ENCODE assay signal across 26 cellular contexts in the genomic region with DNA sequence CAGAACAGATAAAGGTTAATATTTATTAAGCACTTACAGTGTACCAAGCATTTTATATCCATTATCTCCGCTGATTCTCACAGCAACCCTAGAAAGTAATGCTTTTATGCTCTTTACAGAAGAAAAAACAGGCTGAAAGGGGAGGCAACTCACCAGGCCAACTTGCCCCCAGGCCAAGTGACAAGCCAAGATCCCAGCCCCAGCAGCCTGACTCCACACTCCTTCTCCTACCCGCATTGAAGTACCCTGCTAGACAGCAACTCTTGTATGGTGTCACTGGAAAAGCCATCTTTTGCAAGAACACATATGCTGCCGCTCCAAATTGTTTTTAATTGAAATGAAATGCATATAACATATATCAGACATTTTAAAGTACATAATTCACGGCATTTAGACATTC. TPM values are rescaled to one million over a fixed set of nuclear protein-coding genes. Genes with fewer than 3 reads are reported as not detected.
DNase-seq lines count a peak whose midpoint lies in the region; ATAC-seq and TF ChIP-seq lines count a peak whose summit lies in the region.
"Had no signal": no experiment of that assay in that cellular context is flagged by ENCODE, and none has a peak within 500 bp of the region (broad histone marks: within the 10 kb centered on the region; RNA-seq: fewer than 3 reads in every experiment).

No MANE protein-coding gene starts in this region.

- intact Hi-C loops in ovary (cut with DNase I) = no loop called here

- H3K18ac ChIP-seq in mesendoderm (ENCODE audit: low read length) = no peak overlapping the region

- WGBS in mesendoderm (ENCODE audit: extremely low coverage, insufficient coverage, low lambda C conversion rate) = no CpG with 5 or more reads among the region's 4 CpGs
- 95 to 97% (median 96%) methylated on average over 4 of the region's 4 CpGs for WGBS in ovary, 3 donors

- no peak for ATAC-seq in HG03378 (IDR thresholded peaks at IDR 0.05; ENCODE audit: unreplicated experiment)
- ATAC-seq: HCT116, Right ventricle myocardium inferior, SK-N-SH treated with all-trans-retinoic acid at 6 μM for 48 hours had no signal

- peak overlapping the region; percentile 37 for H3K56ac ChIP-seq in mesendoderm (ENCODE audit: low read length)

- DNase-seq in NCI-H1092 treated with DMSO at 0.1 percent for 48 hours (lab: John Stamatoyannopoulos, UW) (peak; percentile 39), NCI-H1092 (lab: John Stamatoyannopoulos, UW) (no peak), mesendoderm (no peak), cerebellar cortex (ENCODE audit: low spot score) (no peak), COLO668 (lab: John Stamatoyannopoulos, UW; ENCODE audit: unreplicated experiment) (no peak), ovary (no peak)
- DNase-seq: C1 segment of cervical spinal cord; Caco-2; CD4-positive, alpha-beta memory T cell; MM.1S; NCI-H1436 treated with DMSO at 0.1 percent for 48 hours; NCI-H187 treated with DMSO at 0.1 percent for 48 hours; NCI-H2171 treated with DMSO at 0.1 percent for 48 hours; NCI-H345; NCI-H510A treated with DMSO at 0.1 percent for 48 hours; NCI-H748 treated with DMSO at 0.1 percent for 48 hours; PC-9; SJCRH30 had no signal

- H3K9ac ChIP-seq in mesendoderm (ENCODE audit: low read length) = no peak overlapping the region
- H3K9ac ChIP-seq: KMS-11 had no signal

- H2AK5ac ChIP-seq in mesendoderm (ENCODE audit: low read length) = no peak overlapping the region

- H4K8ac ChIP-seq in mesendoderm (ENCODE audit: low read depth, low read length) = no peak overlapping the region

- no peak for TF ChIP-seq POLR2A in ovary (IDR thresholded peaks at IDR 0.05)

- H3K79me1 ChIP-seq in mesendoderm (ENCODE audit: low read length) = peaks cover 23% of the 10 kb centered on the region

- no peak overlapping the region for H3K4me2 ChIP-seq in mesendoderm (ENCODE audit: low read length)
- H3K4me2 ChIP-seq: KMS-11, PC-9 had no signal

- H2BK15ac ChIP-seq in mesendoderm (replicated peaks; ENCODE audit: low read depth) = no peak overlapping the region

- no peak overlapping the region for H3K23ac ChIP-seq in mesendoderm (ENCODE audit: low read length)

- H3K9me3 ChIP-seq in ovary = no peaks in the 10 kb centered on the region
- H3K9me3 ChIP-seq: Caco-2, SJCRH30 had no signal

- no peak overlapping the region for H2BK120ac ChIP-seq in mesendoderm (ENCODE audit: low read depth, low read length)

- TF ChIP-seq CTCF in VCaP (conservative IDR thresholded peaks at IDR 0.05) (no peak), ovary (IDR thresholded peaks at IDR 0.05) (no peak)

- TF ChIP-seq EP300 in ovary (IDR thresholded peaks at IDR 0.05) = no peak

- H2BK5ac ChIP-seq in mesendoderm (ENCODE audit: low read length) = no peak overlapping the region

- H3K36me3 ChIP-seq in mesendoderm (ENCODE audit: control insufficient read depth, insufficient read depth, low read length) (no peaks in the 10 kb centered on the region), ovary (no peaks in the 10 kb centered on the region)
- H3K36me3 ChIP-seq: SJCRH30 had no signal

- H3K4ac ChIP-seq in mesendoderm (ENCODE audit: low read depth, low read length) = no peak overlapping the region

- H3K4me3 ChIP-seq in mesendoderm (ENCODE audit: low read length) = no peak overlapping the region
- no peak overlapping the region for H3K4me3 ChIP-seq in ovary
- H3K4me3 ChIP-seq: PC-9, SJCRH30 had no signal

- H3K4me1 ChIP-seq in mesendoderm (ENCODE audit: control insufficient read depth, low read depth, low read length) = peaks cover 9% of the 10 kb centered on the region
- no peaks in the 10 kb centered on the region for H3K4me1 ChIP-seq in ovary (ENCODE audit: insufficient read depth)
- H3K4me1 ChIP-seq: Caco-2 had no signal

- peaks cover 8% of the 10 kb centered on the region for H3K79me2 ChIP-seq in mesendoderm (ENCODE audit: control insufficient read depth, insufficient read depth, low read length)

- H3K27me3 ChIP-seq in mesendoderm (ENCODE audit: insufficient read depth, low read length, poor library complexity) (no peaks in the 10 kb centered on the region), ovary (no peaks in the 10 kb centered on the region)
- H3K27me3 ChIP-seq: SJCRH30 had no signal

- H3K27ac ChIP-seq in VCaP (peak overlapping the region; percentile 69; the same call in 1 of the 2 replicates), mesendoderm (ENCODE audit: low read depth, low read length) (no peak overlapping the region), ovary (no peak overlapping the region)
- H3K27ac ChIP-seq: 22Rv1, HL-60, KMS-11, PC-9, SJCRH30 had no signal

- no peak overlapping the region for H4K5ac ChIP-seq in mesendoderm (ENCODE audit: low read length)

RNA-seq across cellular contexts. Expression of a gene that starts 25.6 kb away (rescaled TPM):
- polyA plus RNA-seq in mesendoderm (2013, experiment 1 of 2) = 40.2 TPM
- 41.8 TPM for polyA plus RNA-seq in mesendoderm (2013, experiment 2 of 2)
- total RNA-seq in ovary = 10 to 100 TPM; 10.8 to 26.5 (median 20.2) TPM
- polyA plus RNA-seq in ovary = 10 to 100 TPM; 12.6 to 52.7 TPM
